In genomic region chr16:85492617-85492957, GRCh38 we compare ENCODE assay signal across 13 cellular contexts.
DNase-seq lines count a peak whose midpoint lies in the region; TF ChIP-seq lines count a peak whose summit lies in the region.
"Had no signal": no experiment of that assay in that cellular context is flagged by ENCODE, and none has a peak within 500 bp of the region (broad histone marks: within the 10 kb centered on the region; RNA-seq: fewer than 3 reads in every experiment).

No MANE protein-coding gene starts in this region.

- H3K27me3 Mint-ChIP-seq in glutamatergic neuron (ENCODE audit: unreplicated experiment) (peaks cover 13% of the 10 kb centered on the region), progenitor cell of endocrine pancreas (peaks cover 10% of the 10 kb centered on the region)

- peak overlapping the region in 1 of 10 experiments; percentile 30; a peak in 1 of 20 replicates for H3K4me3 ChIP-seq in BLaER1 treated with 17β-estradiol and CSF1 and Interleukin-3, amounts not matched to agents 10 nM and 100 nM
- H3K4me3 ChIP-seq in MG63 (no peak overlapping the region), WERI-Rb-1 (ENCODE audit: low read depth, low read length) (no peak overlapping the region)
- H3K4me3 ChIP-seq: Peyer's patch, smooth muscle cell had no signal

- H3K9ac ChIP-seq in BLaER1 treated with 17β-estradiol and CSF1 and Interleukin-3, amounts not matched to agents 10 nM and 100 nM = peak overlapping the region in 7 of 11 experiments; percentile 16 to 70 (median 53); a peak in 12 of 22 replicates

- H3K4me3 Mint-ChIP-seq in glutamatergic neuron (ENCODE audit: unreplicated experiment) (peak overlapping the region; percentile 36), progenitor cell of endocrine pancreas (ENCODE audit: low read depth) (no peak overlapping the region)
- H3K4me3 Mint-ChIP-seq: activated naive CD8-positive, alpha-beta T cell treated with anti-CD3 and anti-CD28 coated beads, Interleukin-2, amount 50 U/mL, for 24 hours had no signal

- TF ChIP-seq CTCF in glutamatergic neuron (IDR thresholded peaks at IDR 0.05; ENCODE audit: partially characterized antibody, unreplicated experiment) (no peak), progenitor cell of endocrine pancreas (IDR thresholded peaks at IDR 0.05; ENCODE audit: unreplicated experiment) (no peak), WERI-Rb-1 (IDR thresholded peaks at IDR 0.05; ENCODE audit: low read depth, low read length) (no peak)

- H3K27ac Mint-ChIP-seq in glutamatergic neuron (ENCODE audit: unreplicated experiment) (peak overlapping the region; percentile 60), progenitor cell of endocrine pancreas (peak overlapping the region; percentile 41)
- H3K27ac Mint-ChIP-seq: activated naive CD8-positive, alpha-beta T cell treated with anti-CD3 and anti-CD28 coated beads, Interleukin-2, amount 50 U/mL, for 24 hours had no signal

- peak overlapping the region; percentile 42 to 98 (median 94) for H3K4me2 ChIP-seq in BLaER1 treated with 17β-estradiol and CSF1 and Interleukin-3, amounts not matched to agents 10 nM and 100 nM
- H3K4me2 ChIP-seq: smooth muscle cell had no signal

- H3K36me3 Mint-ChIP-seq in glutamatergic neuron (ENCODE audit: unreplicated experiment) (no peaks in the 10 kb centered on the region), progenitor cell of endocrine pancreas (ENCODE audit: insufficient read depth) (peaks cover 1% of the 10 kb centered on the region)

- H4K20me1 ChIP-seq in BLaER1 treated with 17β-estradiol and CSF1 and Interleukin-3, amounts not matched to agents 10 nM and 100 nM = peaks cover 0 to 14% (median 0%) of the 10 kb centered on the region in 11 experiments; a peak in 3 of 22 replicates

- no peaks in the 10 kb centered on the region for H3K9me3 ChIP-seq in BLaER1 treated with 17β-estradiol and CSF1 and Interleukin-3, amounts not matched to agents 10 nM and 100 nM (replicated peaks in 1 of 11)
- no peaks in the 10 kb centered on the region for H3K9me3 ChIP-seq in MG63
- H3K9me3 ChIP-seq in WERI-Rb-1 (ENCODE audit: severe bottlenecking) = no peaks in the 10 kb centered on the region
- H3K9me3 ChIP-seq: Peyer's patch had no signal

- H3K27me3 ChIP-seq in BLaER1 treated with 17β-estradiol and CSF1 and Interleukin-3, amounts not matched to agents 10 nM and 100 nM = peaks cover 0 to 10% (median 0%) of the 10 kb centered on the region in 11 experiments; a peak in 1 of 22 replicates
- H3K27me3 ChIP-seq in MG63 (no peaks in the 10 kb centered on the region), WERI-Rb-1 (ENCODE audit: insufficient read depth, low read depth, severe bottlenecking) (no peaks in the 10 kb centered on the region)
- H3K27me3 ChIP-seq: Peyer's patch had no signal

- H3K4me1 Mint-ChIP-seq in glutamatergic neuron (ENCODE audit: low read depth, unreplicated experiment) (peaks cover 34% of the 10 kb centered on the region), progenitor cell of endocrine pancreas (ENCODE audit: low read depth) (peaks cover 13% of the 10 kb centered on the region)

- H3K9me3 Mint-ChIP-seq in glutamatergic neuron (ENCODE audit: unreplicated experiment) (peaks cover 14% of the 10 kb centered on the region), progenitor cell of endocrine pancreas (ENCODE audit: low read depth) (no peaks in the 10 kb centered on the region)
- H3K9me3 Mint-ChIP-seq: activated naive CD8-positive, alpha-beta T cell treated with anti-CD3 and anti-CD28 coated beads, Interleukin-2, amount 50 U/mL, for 24 hours had no signal

- peak; percentile 30 for DNase-seq in NCI-H2171 (lab: John Stamatoyannopoulos, UW)
- no peak for DNase-seq in glutamatergic neuron
- DNase-seq in progenitor cell of endocrine pancreas (ENCODE audit: low spot score, unreplicated experiment) = no peak
- DNase-seq in MG63 = no peak
- no peak for DNase-seq in NCI-H1092 (lab: John Stamatoyannopoulos, UW)
- no peak for DNase-seq in NCI-H524 treated with DMSO at 0.1 percent for 48 hours (lab: John Stamatoyannopoulos, UW)
- no peak for DNase-seq in WERI-Rb-1
- DNase-seq: activated CD4-positive, CD25-positive, alpha-beta regulatory T cell treated with anti-CD3 and anti-CD28 coated beads, Interleukin-2, amount 50 U/mL, for 72 hours; erythroblast; Peyer's patch had no signal

- no peaks in the 10 kb centered on the region for H3K36me3 ChIP-seq in BLaER1 treated with 17β-estradiol and CSF1 and Interleukin-3, amounts not matched to agents 10 nM and 100 nM
- H3K36me3 ChIP-seq in MG63 (no peaks in the 10 kb centered on the region), WERI-Rb-1 (no peaks in the 10 kb centered on the region)
- H3K36me3 ChIP-seq: Peyer's patch had no signal

- peak overlapping the region in 4 of 11 experiments; percentile 38 to 73 (median 66); a peak in 8 of 22 replicates for H3K27ac ChIP-seq in BLaER1 treated with 17β-estradiol and CSF1 and Interleukin-3, amounts not matched to agents 10 nM and 100 nM
- no peak overlapping the region for H3K27ac ChIP-seq in WERI-Rb-1
- H3K27ac ChIP-seq: Peyer's patch had no signal

- H3K4me1 ChIP-seq in BLaER1 treated with 17β-estradiol and CSF1 and Interleukin-3, amounts not matched to agents 10 nM and 100 nM = peaks cover 30 to 93% (median 79%) of the 10 kb centered on the region in 10 experiments
